ENCODE assay signal across 28 cellular contexts in genomic region chr20:60650087-60650486, GRCh38.
"Had no signal": no experiment of that assay in that cellular context is flagged by ENCODE, and none has a peak within 500 bp of the region (broad histone marks: within the 10 kb centered on the region; RNA-seq: fewer than 3 reads in every experiment).

No MANE protein-coding gene starts in this region.

- H3K27ac ChIP-seq: brain microvascular endothelial cell, cardiac muscle cell, SJSA1 had no signal

- H3K9ac ChIP-seq: SK-N-SH had no signal

- DNase-seq: activated CD4-positive, alpha-beta T cell treated with anti-CD3 and anti-CD28 coated beads, Interleukin-2, amount 10 ng/mL, durations not matched to agents 24 days and 14 days; activated CD4-positive, alpha-beta T cell treated with anti-CD3 and anti-CD28 coated beads, Interleukin-2, amount 50 U/mL, for 4 hours; activated CD8-positive, alpha-beta T cell treated with anti-CD3 and anti-CD28 coated beads for 36 hours; activated effector memory CD4-positive, alpha-beta T cell treated with anti-CD3 and anti-CD28 coated beads, Interleukin-2, amount 50 U/mL, for 16 hours; activated naive CD4-positive, alpha-beta T cell; activated naive CD4-positive, alpha-beta T cell treated with anti-CD3 and anti-CD28 coated beads, Interleukin-2, amount 50 U/mL, for 16 hours; activated naive CD8-positive, alpha-beta T cell treated with anti-CD3 and anti-CD28 coated beads for 36 hours; activated T-cell treated with anti-CD3 and anti-CD28 coated beads, Interleukin-2, amount 50 U/mL, for 1 hour; activated T-cell treated with anti-CD3 and anti-CD28 coated beads, Interleukin-2, amount 50 U/mL, for 72 hours; amniotic stem cell; aorta; brain microvascular endothelial cell; Karpas-422; NCI-H1092 treated with DMSO at 0.1 percent for 48 hours; NCI-H1417; NCI-H146; NCI-H187; NCI-H2029 treated with DMSO at 0.1 percent for 48 hours; NCI-H2107; NCI-H2171; NCI-H446; NCI-H510A treated with DMSO at 0.1 percent for 48 hours; SHP77; SK-N-SH had no signal

- H3K9me3 ChIP-seq: SK-N-SH had no signal

- H3K4me3 ChIP-seq: cardiac muscle cell, SJSA1 had no signal

- H3K36me3 ChIP-seq: brain microvascular endothelial cell, cardiac muscle cell, SJSA1 had no signal

- ATAC-seq: activated CD8-positive, alpha-beta T cell treated with anti-CD3 and anti-CD28 coated beads for 36 hours; activated T-cell treated with anti-CD3 and anti-CD28 coated beads, Interleukin-2, amount 50 U/mL, for 72 hours; activated T-helper 17 cell treated with anti-CD3 and anti-CD28 coated beads, Interleukin-2, amount 50 U/mL, for 72 hours; Panc1 had no signal

- H3K4me2 ChIP-seq: SK-N-SH had no signal

- H3K27me3 ChIP-seq: brain microvascular endothelial cell, cardiac muscle cell, SJSA1 had no signal

- H3K4me1 ChIP-seq: SJSA1 had no signal
